8 cellular contexts compared by ENCODE assay signal in the genomic region with DNA sequence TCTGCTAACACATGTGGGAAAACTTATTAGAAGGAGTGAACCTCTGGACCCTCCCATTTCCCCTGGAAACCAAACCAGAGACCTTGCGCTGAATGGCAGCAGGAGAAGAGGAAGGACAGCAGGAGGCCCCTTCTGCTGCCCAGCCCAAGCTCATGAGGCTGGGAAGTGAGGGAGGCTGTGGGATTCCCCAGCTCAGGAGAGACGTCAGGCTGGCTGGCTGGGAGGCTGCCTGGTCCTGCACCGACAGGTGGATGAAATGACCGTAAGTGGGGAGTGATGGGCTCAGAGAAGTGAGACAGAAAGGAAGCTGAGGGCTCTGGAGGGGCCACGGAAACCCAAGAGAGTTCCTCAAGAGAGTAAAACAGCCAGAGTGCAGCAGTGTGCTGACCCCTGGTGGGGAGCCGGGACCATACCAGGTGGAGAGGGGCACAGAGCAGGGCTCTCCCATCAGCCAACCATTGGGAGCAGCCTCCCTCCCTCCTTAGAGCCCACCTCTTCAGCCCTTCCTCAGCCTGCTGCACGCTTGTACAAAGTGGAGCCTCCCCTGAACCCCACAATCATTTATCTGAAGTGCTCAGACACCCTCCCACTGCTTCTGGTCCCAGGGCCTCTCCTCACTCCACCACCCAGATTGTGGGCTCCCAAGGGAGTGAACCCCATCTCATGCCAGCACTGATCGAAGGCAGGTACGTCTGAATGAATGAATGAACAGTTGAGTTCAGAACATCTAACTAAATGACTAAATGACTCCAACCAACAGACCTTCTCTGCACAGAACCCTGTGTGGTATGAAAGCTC. TPM values are rescaled to one million over a fixed set of nuclear protein-coding genes. Genes with fewer than 3 reads are reported as not detected.
DNase-seq lines count a peak whose midpoint lies in the region; TF ChIP-seq lines count a peak whose summit lies in the region.

No MANE protein-coding gene starts in this region.

- TF ChIP-seq CTCF in SK-N-SH (IDR thresholded peaks at IDR 0.05) (peak; percentile 66), ascending aorta (IDR thresholded peaks at IDR 0.05) (peak; percentile 39 to 58 (median 52))

- no peaks in the 10 kb centered on the region for H4K20me1 ChIP-seq in SK-N-SH (ENCODE audit: insufficient read depth)

- no peak overlapping the region for H3K27ac ChIP-seq in SK-N-SH (ENCODE audit: low read depth in 2 of 2, low read length in 1 of 2)
- H3K27ac ChIP-seq in ascending aorta, result no peak overlapping the region
- no peak overlapping the region for H3K27ac ChIP-seq in iPS-20b (ENCODE audit: low read length)

- WGBS in SK-N-SH (ENCODE audit: low lambda C conversion rate), result 57% methylated on average over 9 of the region's 9 CpGs

- TF ChIP-seq RAD21 in SK-N-SH (IDR thresholded peaks at IDR 0.05; ENCODE audit: low read length), result peak; percentile 83

- H3K9me3 ChIP-seq in SK-N-SH, result no peaks in the 10 kb centered on the region
- H3K9me3 ChIP-seq in ascending aorta, result no peaks in the 10 kb centered on the region
- H3K9me3 ChIP-seq in iPS-20b (ENCODE audit: insufficient read depth, low read depth, low read length), result no peaks in the 10 kb centered on the region

- H3K4me3 ChIP-seq in SK-N-SH (ENCODE audit: low read depth in 2 of 2, low read length in 1 of 2), result no peak overlapping the region; a peak in 1 of 4 replicates
- H3K4me3 ChIP-seq in ascending aorta, result no peak overlapping the region
- H3K4me3 ChIP-seq in iPS-20b (ENCODE audit: low read length), result peak overlapping the region; percentile 14; the same call in 1 of the 2 replicates

- DNase-seq in SKM-1 treated with dmso at 0.1 percent for 144 hours (lab: John Stamatoyannopoulos, UW; ENCODE audit: unreplicated experiment) (peak; percentile 42), SKM-1 (lab: John Stamatoyannopoulos, UW; ENCODE audit: unreplicated experiment) (no peak), Kasumi-1 (lab: John Stamatoyannopoulos, UW) (peak; percentile 86 to 88), SK-N-SH (peak; percentile 88), ascending aorta (ENCODE audit: low spot score in 2 of 2) (no peak), KG1 (lab: John Stamatoyannopoulos, UW) (no peak)
- DNase-seq in stimulated activated CD4-positive, alpha-beta T cell treated with anti-CD3 and anti-CD28 coated beads, TNF-alpha, amount 100 ng/mL, for 4 hours (ENCODE audit: low read depth in 3 of 3), result peak in 2 of 3 experiments; percentile 46 to 49

- H3K79me2 ChIP-seq in SK-N-SH (ENCODE audit: insufficient read depth), result no peaks in the 10 kb centered on the region

- H2AFZ ChIP-seq in SK-N-SH (ENCODE audit: low read depth), result no peak overlapping the region

- no peaks in the 10 kb centered on the region for H3K9me2 ChIP-seq in SK-N-SH

- H3K9ac ChIP-seq in SK-N-SH (no peak overlapping the region), iPS-20b (ENCODE audit: low read depth, low read length) (no peak overlapping the region)

- POLR2A ChIA-PET in SK-N-SH (lab: Yijun Ruan, JAX), result interaction anchor here (0.8 to 2.0 kb wide), 5 partner anchors 10 to 28 kb away, joined by 4 to 6 read pairs (median 6); a partner anchor contains a TSS

- H3K36me3 ChIP-seq in SK-N-SH (replicated peaks in 1 of 2; ENCODE audit: control insufficient read depth in 1 of 2, insufficient read depth in 2 of 2, low read length in 1 of 2), result no peaks in the 10 kb centered on the region
- no peaks in the 10 kb centered on the region for H3K36me3 ChIP-seq in ascending aorta
- H3K36me3 ChIP-seq in iPS-20b (ENCODE audit: insufficient read depth, low read depth, low read length), result no peaks in the 10 kb centered on the region

- H3F3A ChIP-seq in SK-N-SH (replicated peaks; ENCODE audit: insufficient read depth), result no peaks in the 10 kb centered on the region

- peaks cover 0 to 19% of the 10 kb centered on the region in 2 experiments; a peak in 1 of 4 replicates for H3K4me1 ChIP-seq in SK-N-SH (ENCODE audit: control insufficient read depth in 1 of 2, insufficient read depth in 2 of 2, low read depth in 1 of 2, low read length in 1 of 2)
- H3K4me1 ChIP-seq in ascending aorta, result peaks cover 7 to 21% of the 10 kb centered on the region in 2 donors
- H3K4me1 ChIP-seq in iPS-20b (ENCODE audit: insufficient read depth, low read length), result no peaks in the 10 kb centered on the region

- no peak overlapping the region for H3K4me2 ChIP-seq in SK-N-SH

- intact Hi-C loops in ascending aorta (cut with DNase I), result loop anchor here (5.0 to 10.0 kb wide), 2 partner anchors 68 to 984 kb away; a partner anchor contains a TSS

- CTCF ChIA-PET in SK-N-SH (lab: Yijun Ruan, JAX), result interaction anchor here (0.6 to 30.2 kb wide), 24 partner anchors 13 to 1271 kb away, joined by 3 to 949 read pairs (median 5); a partner anchor contains a TSS

- H3K27me3 ChIP-seq in SK-N-SH (ENCODE audit: insufficient read depth) (no peaks in the 10 kb centered on the region), ascending aorta (no peaks in the 10 kb centered on the region), iPS-20b (ENCODE audit: insufficient read depth, low read length) (peaks cover 68% of the 10 kb centered on the region)

- no peak for TF ChIP-seq EP300 in SK-N-SH (IDR thresholded peaks at IDR 0.05; ENCODE audit: borderline replicate concordance in 1 of 2, low read depth in 1 of 2, low read length in 1 of 2)

TF ChIP-seq in SK-N-SH, 30 proteins besides CTCF, POLR2A, EP300 and RAD21:
- TF ChIP-seq SMC3 (IDR thresholded peaks at IDR 0.05; ENCODE audit: low read depth, low read length) (peak; percentile 87), TAF1 (IDR thresholded peaks at IDR 0.05; ENCODE audit: borderline replicate concordance, low read depth, low read length) (no peak)

RNA-seq across cellular contexts. Expression of a gene that starts 14.0 kb away (rescaled TPM):
- 1.7 and 2.4 TPM in 2 replicates for polyA plus RNA-seq in SK-N-SH (2012; rRNA removed)
- 1.0 and 1.6 TPM in 2 replicates for polyA plus RNA-seq in SK-N-SH (2012; cell fraction: cytosol; rRNA removed)
- polyA plus RNA-seq in SK-N-SH (2012; cell fraction: nucleus; rRNA removed), result 4.9 TPM in 2 replicates
- 32.6 TPM for total RNA-seq in ascending aorta

RNA-seq across cellular contexts. Expression of a gene that starts 30.5 kb away (rescaled TPM):
- polyA plus RNA-seq in SK-N-SH (2012; rRNA removed), result 75.2 and 120 TPM in 2 replicates
- polyA plus RNA-seq in SK-N-SH (2012; cell fraction: cytosol; rRNA removed), result 17.7 and 20.0 TPM in 2 replicates
- polyA plus RNA-seq in SK-N-SH (2012; cell fraction: nucleus; rRNA removed), result 429 and 610 TPM in 2 replicates
- total RNA-seq in ascending aorta, result 722 TPM

RNA-seq across cellular contexts. Expression of a gene that starts 49.0 kb away (rescaled TPM):
- 160 and 170 TPM in 2 replicates for polyA plus RNA-seq in SK-N-SH (2012; rRNA removed)
- polyA plus RNA-seq in SK-N-SH (2012; cell fraction: cytosol; rRNA removed), result 109 and 133 TPM in 2 replicates
- 170 and 184 TPM in 2 replicates for polyA plus RNA-seq in SK-N-SH (2012; cell fraction: nucleus; rRNA removed)
- total RNA-seq in ascending aorta, result 39.8 TPM

RNA-seq across cellular contexts. Expression of a gene that starts 58.8 kb away (rescaled TPM):
- not detected in 2 replicates for polyA plus RNA-seq in SK-N-SH (2012; rRNA removed)
- 0.04 TPM in 1 of 2 replicates, not detected in the other for polyA plus RNA-seq in SK-N-SH (2012; cell fraction: cytosol; rRNA removed)
- 0.06 TPM in 1 of 2 replicates, not detected in the other for polyA plus RNA-seq in SK-N-SH (2012; cell fraction: nucleus; rRNA removed)
- 7.9 TPM for total RNA-seq in ascending aorta

Comparison
In these comparisons a context has a peak if more than half of its experiments do, and no peak if none do; other contexts are left out.
1. DNase-seq: peak in SKM-1 treated with dmso at 0.1 percent for 144 hours (single experiment), Kasumi-1 (2 of 2), SK-N-SH (single experiment) and stimulated activated CD4-positive, alpha-beta T cell treated with anti-CD3 and anti-CD28 coated beads, TNF-alpha, amount 100 ng/mL, for 4 hours (2 of 3); none in SKM-1 (single experiment), ascending aorta (0 of 2) and KG1 (single experiment).